In the genomic region with DNA sequence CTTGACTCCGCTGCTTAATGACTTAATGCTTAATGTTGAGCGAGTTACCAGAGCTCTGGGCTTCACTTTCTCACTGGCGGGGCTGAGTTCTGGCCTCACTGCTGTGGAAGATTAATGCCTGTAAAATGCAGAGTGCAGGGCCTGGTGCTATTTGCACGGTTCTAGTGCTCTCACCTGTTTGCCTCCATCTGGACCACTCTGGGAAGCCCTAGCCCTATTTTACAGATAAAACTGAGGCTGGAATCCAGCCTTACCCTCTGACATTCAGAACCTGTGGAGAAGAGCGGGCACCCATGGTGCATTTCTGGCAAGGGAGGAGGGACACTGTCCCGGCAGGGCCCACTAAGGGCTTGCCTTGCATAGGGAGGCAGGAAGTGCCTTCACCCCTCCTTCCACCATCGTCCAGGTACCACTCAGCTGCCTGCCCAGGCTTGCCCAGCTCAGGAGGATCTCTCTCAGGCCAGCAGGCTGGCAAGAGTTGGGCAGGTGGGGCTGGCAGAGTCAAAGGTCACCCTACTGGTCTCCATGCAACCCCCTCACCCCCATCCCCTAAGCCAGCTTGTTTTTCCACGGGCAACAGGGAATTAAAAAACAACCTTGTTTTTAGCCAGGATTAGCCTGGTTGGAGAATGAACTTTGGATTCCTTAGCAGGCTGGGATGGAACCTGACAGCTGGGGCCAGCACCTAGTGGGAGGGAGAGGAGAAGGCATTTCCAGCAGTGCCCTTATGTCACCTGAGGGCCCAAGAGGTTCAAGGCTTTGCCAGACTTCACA, we compare ENCODE assay signal across 17 cellular contexts. TPM values are rescaled to one million over a fixed set of nuclear protein-coding genes. Genes with fewer than 3 reads are reported as not detected.
DNase-seq lines count a peak whose midpoint lies in the region; FAIRE-seq and TF ChIP-seq lines count a peak whose summit lies in the region.
"Had no signal": no experiment of that assay in that cellular context is flagged by ENCODE, and none has a peak within 500 bp of the region (broad histone marks: within the 10 kb centered on the region; RNA-seq: fewer than 3 reads in every experiment).

No MANE protein-coding gene starts in this region.

- TF ChIP-seq CTCF in MCF 10A (IDR thresholded peaks at IDR 0.05; ENCODE audit: unreplicated experiment) (no peak), nephron (IDR thresholded peaks at IDR 0.05; ENCODE audit: unreplicated experiment in 3 of 3) (no peak)

- TF ChIP-seq POLR2A in H54 (IDR thresholded peaks at IDR 0.05; ENCODE audit: low read depth, low read length) = no peak

- peaks cover 7% of the 10 kb centered on the region for H3K36me3 Mint-ChIP-seq in MCF 10A (ENCODE audit: insufficient read depth, unreplicated experiment)
- H3K36me3 Mint-ChIP-seq in nephron (ENCODE audit: low read depth) = no peaks in the 10 kb centered on the region
- H3K36me3 Mint-ChIP-seq: activated naive CD8-positive, alpha-beta T cell had no signal

- POLR2A ChIA-PET in MCF 10A (lab: Yijun Ruan, JAX) = interaction anchor here (0.5 to 4.4 kb wide), 6 partner anchors 7 to 143 kb away, joined by 3 to 51 read pairs (median 3); partner anchors contain the start of genes ANKS3, DNAAF8, HMOX2 and MGRN1

- no peak overlapping the region for H3K4me3 Mint-ChIP-seq in MCF 10A (ENCODE audit: unreplicated experiment)
- peak overlapping the region; percentile 47 to 93 (median 69) for H3K4me3 Mint-ChIP-seq in nephron
- H3K4me3 Mint-ChIP-seq: activated naive CD8-positive, alpha-beta T cell had no signal

- BruUV-seq in MCF 10A (replicated peaks; lab: Mats Ljungman, UMichigan) = no TSS peak

- H3K27me3 Mint-ChIP-seq in MCF 10A (ENCODE audit: insufficient read depth, unreplicated experiment) = no peaks in the 10 kb centered on the region
- H3K27me3 Mint-ChIP-seq in nephron (ENCODE audit: low read depth) = peaks cover 3% of the 10 kb centered on the region
- H3K27me3 Mint-ChIP-seq: activated naive CD8-positive, alpha-beta T cell had no signal

- H3K9me3 Mint-ChIP-seq in MCF 10A (ENCODE audit: unreplicated experiment) (no peaks in the 10 kb centered on the region), nephron (no peaks in the 10 kb centered on the region)

- intact Hi-C loops in MCF 10A (cut with micrococcal nuclease) = loop anchor here (10.0 kb wide), 1 partner anchor 336 kb away; the partner anchor contains the start of gene SEC14L5

- no peak overlapping the region for H3K27ac Mint-ChIP-seq in MCF 10A (ENCODE audit: low read depth, unreplicated experiment)
- peak overlapping the region; percentile 71 to 99 (median 78) for H3K27ac Mint-ChIP-seq in nephron
- H3K27ac Mint-ChIP-seq: activated naive CD8-positive, alpha-beta T cell had no signal

- CTCF ChIA-PET in MCF 10A (lab: Yijun Ruan, JAX) = interaction anchor here (0.6 to 1.6 kb wide), 4 partner anchors 9 to 112 kb away, joined by 3 to 6 read pairs (median 4); no protein-coding TSS in a partner anchor

- FAIRE-seq in H54 (lab: Jason Lieb, UNC) = no peak
- FAIRE-seq: TTC549 had no signal

- DNase-seq in DMS153 treated with DMSO at 0.1 percent for 48 hours (lab: John Stamatoyannopoulos, UW; ENCODE audit: unreplicated experiment) = peak; percentile 27
- DNase-seq in NCI-H146 (lab: John Stamatoyannopoulos, UW) = peak; percentile 77
- DNase-seq in MCF 10A (ENCODE audit: unreplicated experiment) = peak; percentile 43
- no peak for DNase-seq in pons (ENCODE audit: low spot score)
- no peak for DNase-seq in T-helper 1 cell
- no peak for DNase-seq in H54 (ENCODE audit: insufficient read length, low spot score)
- DNase-seq in stimulated activated CD4-positive, alpha-beta T cell treated with anti-CD3 and anti-CD28 coated beads, Interleukin-12 subunit alpha, Interleukin-12 subunit beta, amount 100 ng/mL, for 4 hours = no peak
- DNase-seq: BE2C; colonic mucosa; esophagus squamous epithelium; GF-D8; NCI-H1048; posterior cingulate gyrus; stimulated activated CD4-positive, alpha-beta T cell treated with anti-CD3 and anti-CD28 coated beads, Interleukin-2, amount 100 ng/mL, for 48 hours had no signal

- H3K4me1 Mint-ChIP-seq in MCF 10A (ENCODE audit: insufficient read depth, unreplicated experiment) (peaks cover 13% of the 10 kb centered on the region), nephron (peaks cover 27% of the 10 kb centered on the region)

RNA-seq across cellular contexts. Expression of gene UBALD1, which starts 4.1 kb away (rescaled TPM):
- total RNA-seq in MCF 10A (2022) = 28.0 and 42.1 TPM in 2 replicates

RNA-seq across cellular contexts. Expression of gene MGRN1, which starts 5.8 kb away (rescaled TPM):
- total RNA-seq in MCF 10A (2022) = 61.3 and 62.9 TPM in 2 replicates

Comparison
In these comparisons a context has a peak if more than half of its experiments do, and no peak if none do; other contexts are left out.
1. DNase-seq: peak in DMS153 treated with DMSO at 0.1 percent for 48 hours (single experiment), NCI-H146 (single experiment) and MCF 10A (single experiment); none in pons (single experiment), T-helper 1 cell (0 of 5), H54 (single experiment) and stimulated activated CD4-positive, alpha-beta T cell treated with anti-CD3 and anti-CD28 coated beads, Interleukin-12 subunit alpha, Interleukin-12 subunit beta, amount 100 ng/mL, for 4 hours (single experiment).